13 cellular contexts compared by ENCODE assay signal in the genomic region with DNA sequence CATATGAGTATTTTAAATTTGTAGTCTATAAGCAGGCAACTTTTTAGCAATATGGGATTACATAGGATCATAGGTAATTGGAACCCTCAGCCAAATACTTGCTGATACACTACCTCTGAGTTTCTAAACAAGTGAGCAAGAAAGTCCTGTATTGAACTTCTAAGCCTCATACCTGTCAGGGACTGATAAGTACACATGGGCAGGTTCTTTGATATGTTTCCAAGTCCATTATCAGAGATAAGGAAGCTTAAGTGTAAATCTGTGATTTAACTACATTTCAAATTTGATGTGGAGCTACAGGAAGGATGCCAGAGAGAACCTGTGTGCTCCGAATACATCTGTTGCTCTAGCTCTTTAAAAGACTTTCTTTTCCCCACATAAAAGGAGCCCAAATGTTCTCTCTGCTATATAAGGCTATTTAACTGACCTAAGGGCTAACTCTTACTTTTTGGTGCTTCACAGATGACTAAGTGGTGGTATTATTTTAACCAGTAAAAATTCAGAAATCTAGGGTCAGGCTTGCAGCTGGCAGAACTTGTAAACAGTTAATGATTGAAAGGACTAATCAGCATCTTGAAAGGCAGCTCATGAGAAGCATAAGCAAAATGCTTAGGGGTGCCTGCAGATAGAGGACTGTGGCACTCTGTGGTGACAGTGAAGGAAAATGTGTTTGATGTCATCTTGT.
DNase-seq lines count a peak whose midpoint lies in the region; ATAC-seq, FAIRE-seq and TF ChIP-seq lines count a peak whose summit lies in the region.
"Had no signal": no experiment of that assay in that cellular context is flagged by ENCODE, and none has a peak within 500 bp of the region (broad histone marks: within the 10 kb centered on the region; RNA-seq: fewer than 3 reads in every experiment).

No MANE protein-coding gene starts in this region.

- H3K9me3 ChIP-seq in kidney (ENCODE audit: control insufficient read depth in 1 of 2, low read length in 2 of 2) (no peaks in the 10 kb centered on the region), MM.1S (replicated peaks; ENCODE audit: insufficient read depth, low read length) (no peaks in the 10 kb centered on the region), spleen (no peaks in the 10 kb centered on the region)
- H3K9me3 ChIP-seq: transverse colon had no signal

- H3F3A ChIP-seq in MM.1S (ENCODE audit: insufficient read depth, low read length) = no peaks in the 10 kb centered on the region

- no peak overlapping the region for H3K27ac Mint-ChIP-seq in activated naive CD4-positive, alpha-beta T cell treated with anti-CD3 and anti-CD28 coated beads, Interleukin-2, amount 10 ng/mL, durations not matched to agents 7 days and 5 days
- H3K27ac Mint-ChIP-seq: mesothelial cell of epicardium had no signal

- H3K4me1 ChIP-seq in kidney (ENCODE audit: control insufficient read depth in 1 of 2, insufficient read depth in 1 of 2, low read depth in 1 of 2, low read length in 2 of 2) (peaks cover 0 to 5% of the 10 kb centered on the region in 2 donors), MM.1S (ENCODE audit: low read length) (peaks cover 3% of the 10 kb centered on the region; the same call in 1 of the 2 replicates), spleen (peaks cover 0 to 18% (median 0%) of the 10 kb centered on the region in 6 donors)
- H3K4me1 ChIP-seq: transverse colon had no signal

- no peaks in the 10 kb centered on the region for H3K9me2 ChIP-seq in MM.1S (replicated peaks; ENCODE audit: insufficient read depth, low read length)

- H3K9ac ChIP-seq in kidney (ENCODE audit: low read length in 2 of 2) = no peak overlapping the region
- H3K9ac ChIP-seq in MM.1S (ENCODE audit: low read length) = no peak overlapping the region

- H3K4me3 Mint-ChIP-seq in activated naive CD4-positive, alpha-beta T cell treated with anti-CD3 and anti-CD28 coated beads, Interleukin-2, amount 10 ng/mL, durations not matched to agents 7 days and 5 days = no peak overlapping the region
- H3K4me3 Mint-ChIP-seq: mesothelial cell of epicardium had no signal

- peaks cover 3% of the 10 kb centered on the region for H3K36me3 Mint-ChIP-seq in activated naive CD4-positive, alpha-beta T cell treated with anti-CD3 and anti-CD28 coated beads, Interleukin-2, amount 10 ng/mL, durations not matched to agents 7 days and 5 days
- H3K36me3 Mint-ChIP-seq: mesothelial cell of epicardium had no signal

- CTCF ChIA-PET in activated naive CD4-positive, alpha-beta T cell treated with anti-CD3 and anti-CD28 coated beads, Interleukin-2, amount 10 ng/mL, durations not matched to agents 7 days and 5 days (lab: Charles Lee) = no interaction called here

- TF ChIP-seq CTCF in kidney (IDR thresholded peaks at IDR 0.05; ENCODE audit: borderline replicate concordance, extremely low read depth, insufficient read depth) (no peak), MM.1S (IDR thresholded peaks at IDR 0.05; ENCODE audit: low read length) (no peak), spleen (IDR thresholded peaks at IDR 0.05 in 8 of 11, conservative IDR thresholded peaks at IDR 0.05 in 3 of 11) (no peak)

- 53 to 77% (median 60%) methylated on average over 1 of the region's 1 CpG for WGBS in spleen, 5 donors

- H2AFZ ChIP-seq in MM.1S (ENCODE audit: low read length) = no peak overlapping the region

- no peaks in the 10 kb centered on the region for H3K4me1 Mint-ChIP-seq in activated naive CD4-positive, alpha-beta T cell treated with anti-CD3 and anti-CD28 coated beads, Interleukin-2, amount 10 ng/mL, durations not matched to agents 7 days and 5 days

- H3K4me3 ChIP-seq in kidney (ENCODE audit: low read length in 2 of 2) (no peak overlapping the region), MM.1S (ENCODE audit: low read length) (no peak overlapping the region), spleen (no peak overlapping the region)
- H3K4me3 ChIP-seq: transverse colon had no signal

- H4K20me1 ChIP-seq in MM.1S (ENCODE audit: insufficient read depth, low read length) = no peaks in the 10 kb centered on the region

- no peak for TF ChIP-seq POLR2A in spleen (IDR thresholded peaks at IDR 0.05)

- H3K4me2 ChIP-seq in MM.1S (ENCODE audit: low read depth, low read length) = no peak overlapping the region

- H3K27me3 Mint-ChIP-seq in activated naive CD4-positive, alpha-beta T cell treated with anti-CD3 and anti-CD28 coated beads, Interleukin-2, amount 10 ng/mL, durations not matched to agents 7 days and 5 days = no peaks in the 10 kb centered on the region

- intact Hi-C loops in kidney (cut with DNase I) (no loop called here), spleen (cut with DNase I; ENCODE audit: low total_unique reads) (no loop called here)

- peak; percentile 77 for ATAC-seq in GM18868 (IDR thresholded peaks at IDR 0.05; ENCODE audit: unreplicated experiment)
- ATAC-seq in GM21723 (IDR thresholded peaks at IDR 0.05; ENCODE audit: unreplicated experiment) = peak; percentile 82
- ATAC-seq in HG03354 (IDR thresholded peaks at IDR 0.05; ENCODE audit: poor library complexity, severe bottlenecking, unreplicated experiment) = peak; percentile 95

- no peaks in the 10 kb centered on the region for H3K27me3 ChIP-seq in MM.1S (replicated peaks; ENCODE audit: insufficient read depth, low read length)
- no peaks in the 10 kb centered on the region for H3K27me3 ChIP-seq in spleen (replicated peaks in 1 of 7)
- H3K27me3 ChIP-seq: transverse colon had no signal

- H3K9me3 Mint-ChIP-seq in activated naive CD4-positive, alpha-beta T cell treated with anti-CD3 and anti-CD28 coated beads, Interleukin-2, amount 10 ng/mL, durations not matched to agents 7 days and 5 days = no peaks in the 10 kb centered on the region
- H3K9me3 Mint-ChIP-seq: mesothelial cell of epicardium had no signal

- H3K36me3 ChIP-seq in kidney (ENCODE audit: control insufficient read depth in 1 of 2, insufficient read depth in 2 of 2, low read length in 2 of 2) (no peaks in the 10 kb centered on the region), MM.1S (replicated peaks; ENCODE audit: insufficient read depth, low read length) (no peaks in the 10 kb centered on the region), spleen (peaks cover 0 to 22% (median 0%) of the 10 kb centered on the region in 6 donors)
- H3K36me3 ChIP-seq: transverse colon had no signal

- no peak overlapping the region for H3K27ac ChIP-seq in kidney (ENCODE audit: low read depth in 2 of 2, low read length in 2 of 2)
- no peak overlapping the region for H3K27ac ChIP-seq in MM.1S (ENCODE audit: low read length)
- no peak overlapping the region for H3K27ac ChIP-seq in spleen
- H3K27ac ChIP-seq: transverse colon had no signal

- no peaks in the 10 kb centered on the region for H3K79me2 ChIP-seq in MM.1S (ENCODE audit: low read length)

- DNase-seq in kidney = no peak
- no peak for DNase-seq in MM.1S
- no peak for DNase-seq in activated naive CD4-positive, alpha-beta T cell treated with anti-CD3 and anti-CD28 coated beads, Interleukin-2, amount 10 ng/mL, durations not matched to agents 7 days and 5 days
- no peak for DNase-seq in spleen
- DNase-seq in activated naive CD4-positive, alpha-beta T cell treated with Interleukin-2 at 50 U/mL for 16 hours = no peak
- DNase-seq: activated effector memory CD4-positive, alpha-beta T cell treated with Interleukin-2 at 50 U/mL for 16 hours; DMS79; transverse colon had no signal

- FAIRE-seq in kidney (lab: Jason Lieb, UNC) = peak; percentile 57
- FAIRE-seq: endothelial cell of umbilical vein had no signal
